In genomic region chr10:106991084-106991483, GRCh38 we compare ENCODE assay signal across 27 cellular contexts.
"Had no signal": no experiment of that assay in that cellular context is flagged by ENCODE, and none has a peak within 500 bp of the region (broad histone marks: within the 10 kb centered on the region; RNA-seq: fewer than 3 reads in every experiment).

No MANE protein-coding gene starts in this region.

- H3K4me2 ChIP-seq: neural progenitor cell, smooth muscle cell had no signal

- ATAC-seq: left cardiac atrium; left lung; lower lobe of right lung; naive thymus-derived CD8-positive, alpha-beta T cell; psoas muscle; right lobe of liver; stimulated activated naive B cell treated with anti-CD40 and anti-IgM and Interleukin-4, amounts not matched to agents 10 μg/mL and 1 μg/mL and 100 μg/mL, for 72 hours; stimulated activated naive CD8-positive, alpha-beta T cell treated with anti-CD3 and anti-CD28 coated beads, Interleukin-15, Interleukin-2, amounts not matched to agents 100 U/mL and 50 U/mL, for 24 hours; upper lobe of right lung had no signal

- H2AFZ ChIP-seq: neural progenitor cell, parathyroid adenoma had no signal

- H3K9me3 ChIP-seq: left lung, lower lobe of right lung, neutrophil, psoas muscle, right atrium auricular region, right lobe of liver, stomach, testis, thyroid gland, upper lobe of right lung had no signal

- H3K27me3 ChIP-seq: left lung, neural progenitor cell, neutrophil, right atrium auricular region, right lobe of liver, stomach, testis, thyroid gland, upper lobe of right lung had no signal

- H3K27ac ChIP-seq: left lung, lower lobe of right lung, neural progenitor cell, neutrophil, parathyroid adenoma, psoas muscle, right atrium auricular region, right lobe of liver, stomach, testis, thyroid gland, upper lobe of right lung had no signal

- H3K4me3 ChIP-seq: left lung, lower lobe of right lung, neural progenitor cell, psoas muscle, right atrium auricular region, right lobe of liver, smooth muscle cell, stomach, testis, thyroid gland, upper lobe of right lung had no signal

- DNase-seq: hippocampal formation; kidney glomerular epithelial cell; left cardiac atrium; left lung; lower lobe of right lung; mammary epithelial cell; mesenchymal stem cell; naive thymus-derived CD8-positive, alpha-beta T cell; occipital lobe; psoas muscle; right lobe of liver; stimulated activated CD4-positive, alpha-beta T cell treated with anti-CD3 and anti-CD28 coated beads, Interleukin-1b, Interleukin-23, amount 100 ng/mL, for 48 hours; stimulated activated CD4-positive, alpha-beta T cell treated with anti-CD3 and anti-CD28 coated beads, Interleukin-2, amount 100 ng/mL, for 48 hours; stimulated activated CD4-positive, alpha-beta T cell treated with anti-CD3 and anti-CD28 coated beads, Interleukin-4, amount 100 ng/mL, for 4 hours; stimulated activated CD8-positive, alpha-beta memory T cell treated with anti-CD3 and anti-CD28 coated beads, Interleukin-4, amount 100 ng/mL, for 48 hours; stimulated activated naive B cell treated with anti-CD40 and anti-IgM and Interleukin-4, amounts not matched to agents 10 μg/mL and 1 μg/mL and 100 μg/mL, for 72 hours; stimulated activated naive CD8-positive, alpha-beta T cell treated with anti-CD3 and anti-CD28 coated beads, Interleukin-15, Interleukin-2, amounts not matched to agents 100 U/mL and 50 U/mL, for 24 hours; stomach; testis; thyroid gland; trophoblast cell; upper lobe of right lung had no signal

- H3K4me1 ChIP-seq: left lung, lower lobe of right lung, parathyroid adenoma, psoas muscle, right atrium auricular region, right lobe of liver, stomach, testis, upper lobe of right lung had no signal

- H3K9ac ChIP-seq: neural progenitor cell, parathyroid adenoma had no signal

- H3K36me3 ChIP-seq: left lung, lower lobe of right lung, neural progenitor cell, neutrophil, right atrium auricular region, right lobe of liver, stomach, thyroid gland, upper lobe of right lung had no signal

- H3K79me2 ChIP-seq: parathyroid adenoma had no signal
